In genomic region chr19:16376649-16377048, GRCh38 we compare ENCODE assay signal across 8 cellular contexts. TPM values are rescaled to one million over a fixed set of nuclear protein-coding genes. Genes with fewer than 3 reads are reported as not detected.
DNase-seq lines count a peak whose midpoint lies in the region; ATAC-seq and TF ChIP-seq lines count a peak whose summit lies in the region.

No MANE protein-coding gene starts in this region.

- WGBS in SK-N-SH (ENCODE audit: low lambda C conversion rate) = 96% methylated on average over 9 of the region's 18 CpGs

- H3K9me3 Mint-ChIP-seq in type B pancreatic cell = no peaks in the 10 kb centered on the region

- no peaks in the 10 kb centered on the region for H4K20me1 ChIP-seq in SK-N-SH (ENCODE audit: insufficient read depth)

- H3K79me2 ChIP-seq in SK-N-SH (ENCODE audit: insufficient read depth) = no peaks in the 10 kb centered on the region

- H3K27ac ChIP-seq in cardiac muscle cell = peak overlapping the region; percentile 81
- H3K27ac ChIP-seq in SK-N-SH (ENCODE audit: low read depth in 2 of 2, low read length in 1 of 2) = no peak overlapping the region

- no peak overlapping the region for H2AFZ ChIP-seq in SK-N-SH (ENCODE audit: low read depth)

- no peak for TF ChIP-seq RAD21 in SK-N-SH (IDR thresholded peaks at IDR 0.05; ENCODE audit: low read length)

- no peak overlapping the region for H3K4me3 ChIP-seq in cardiac muscle cell
- H3K4me3 ChIP-seq in SK-N-SH (ENCODE audit: low read depth in 2 of 2, low read length in 1 of 2) = no peak overlapping the region

- TF ChIP-seq CTCF in cardiac muscle cell (IDR thresholded peaks at IDR 0.05; ENCODE audit: low read depth, low read length) (peak; percentile 43), SK-N-SH (IDR thresholded peaks at IDR 0.05) (peak; percentile 48; the same call in 1 of the 2 replicates), type B pancreatic cell (conservative IDR thresholded peaks at IDR 0.05) (peak; percentile 65)

- H3K4me2 ChIP-seq in SK-N-SH = no peak overlapping the region

- no peak for ATAC-seq in Right ventricle myocardium inferior
- no peak for ATAC-seq in HG03196 (IDR thresholded peaks at IDR 0.05; ENCODE audit: unreplicated experiment)

- no peaks in the 10 kb centered on the region for H3K27me3 ChIP-seq in cardiac muscle cell
- H3K27me3 ChIP-seq in SK-N-SH (ENCODE audit: insufficient read depth) = no peaks in the 10 kb centered on the region

- peak in 1 of 2 donors; percentile 52 for DNase-seq in cardiac muscle cell (ENCODE audit: low read depth in 1 of 2, low spot score in 1 of 2)
- no peak for DNase-seq in Right ventricle myocardium inferior (ENCODE audit: missing footprints)
- DNase-seq in SK-N-SH = peak; percentile 59
- peak; percentile 51 for DNase-seq in germinal center (ENCODE audit: low spot score)
- DNase-seq in type B pancreatic cell (ENCODE audit: extremely low spot score, unreplicated experiment) = no peak
- no peak for DNase-seq in T-helper 9 cell
- DNase-seq in cerebellar nuclear complex (lab: John Stamatoyannopoulos, UW) = no peak

- POLR2A ChIA-PET in SK-N-SH (lab: Yijun Ruan, JAX) = no interaction called here

- no peaks in the 10 kb centered on the region for H3F3A ChIP-seq in SK-N-SH (replicated peaks; ENCODE audit: insufficient read depth)

- H3K27ac Mint-ChIP-seq in type B pancreatic cell = no peak overlapping the region

- peaks cover 4% of the 10 kb centered on the region for H3K4me1 Mint-ChIP-seq in type B pancreatic cell (ENCODE audit: unreplicated experiment)

- no peak overlapping the region for H3K4me3 Mint-ChIP-seq in type B pancreatic cell

- peaks cover 14% of the 10 kb centered on the region for H3K36me3 Mint-ChIP-seq in type B pancreatic cell

- H3K9me3 ChIP-seq in cardiac muscle cell (ENCODE audit: low read depth) (no peaks in the 10 kb centered on the region), SK-N-SH (no peaks in the 10 kb centered on the region)

- H3K4me1 ChIP-seq in cardiac muscle cell (ENCODE audit: low read depth) (peaks cover 21% of the 10 kb centered on the region), SK-N-SH (ENCODE audit: control insufficient read depth in 1 of 2, insufficient read depth in 2 of 2, low read depth in 1 of 2, low read length in 1 of 2) (no peaks in the 10 kb centered on the region)

- intact Hi-C loops in Right ventricle myocardium inferior (cut with DNase I) = no loop called here

- H3K9me2 ChIP-seq in SK-N-SH = no peaks in the 10 kb centered on the region

- H3K27me3 Mint-ChIP-seq in type B pancreatic cell = no peaks in the 10 kb centered on the region

- H3K36me3 ChIP-seq in cardiac muscle cell (peaks cover 2% of the 10 kb centered on the region), SK-N-SH (replicated peaks in 1 of 2; ENCODE audit: control insufficient read depth in 1 of 2, insufficient read depth in 2 of 2, low read length in 1 of 2) (peaks cover 0 to 26% of the 10 kb centered on the region in 2 experiments)

- TF ChIP-seq EP300 in SK-N-SH (IDR thresholded peaks at IDR 0.05; ENCODE audit: borderline replicate concordance in 1 of 2, low read depth in 1 of 2, low read length in 1 of 2) = no peak

- CTCF ChIA-PET in SK-N-SH (lab: Yijun Ruan, JAX) = interaction anchor here (0.7 to 1.4 kb wide), 6 partner anchors 10 to 131 kb away, joined by 3 to 6 read pairs (median 4); no protein-coding TSS in a partner anchor

- no peak overlapping the region for H3K9ac ChIP-seq in SK-N-SH

TF ChIP-seq in SK-N-SH, 30 proteins besides CTCF, POLR2A, EP300 and RAD21:
- TF ChIP-seq, protein P1, sequence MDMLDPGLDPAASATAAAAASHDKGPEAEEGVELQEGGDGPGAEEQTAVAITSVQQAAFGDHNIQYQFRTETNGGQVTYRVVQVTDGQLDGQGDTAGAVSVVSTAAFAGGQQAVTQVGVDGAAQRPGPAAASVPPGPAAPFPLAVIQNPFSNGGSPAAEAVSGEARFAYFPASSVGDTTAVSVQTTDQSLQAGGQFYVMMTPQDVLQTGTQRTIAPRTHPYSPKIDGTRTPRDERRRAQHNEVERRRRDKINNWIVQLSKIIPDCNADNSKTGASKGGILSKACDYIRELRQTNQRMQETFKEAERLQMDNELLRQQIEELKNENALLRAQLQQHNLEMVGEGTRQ (IDR thresholded peaks at IDR 0.05; ENCODE audit: borderline replicate concordance, low read depth, low read length) = no peak
- TF ChIP-seq MEF2A (IDR thresholded peaks at IDR 0.05; ENCODE audit: borderline replicate concordance, low read depth) (no peak), MXI1 (IDR thresholded peaks at IDR 0.05; ENCODE audit: low read depth, low read length) (no peak), TCF12 (IDR thresholded peaks at IDR 0.05) (no peak), SMC3 (IDR thresholded peaks at IDR 0.05; ENCODE audit: low read depth, low read length) (no peak; the same call in 1 of the 2 replicates), RCOR1 (IDR thresholded peaks at IDR 0.05; ENCODE audit: low read length) (no peak), YY1 (IDR thresholded peaks at IDR 0.05; ENCODE audit: low read depth) (no peak), FOXJ3 (CRISPR knock-in tag; IDR thresholded peaks at IDR 0.05) (no peak)

RNA-seq across cellular contexts. Expression of gene KLF2, which starts 52.0 kb away (rescaled TPM):
- total RNA-seq in cardiac muscle cell = 7.8 and 13.4 TPM in 2 replicates
- 10.9 and 12.1 TPM in 2 replicates for polyA plus RNA-seq in cardiac muscle cell
- 73.1 TPM for total RNA-seq in Right ventricle myocardium inferior
- polyA plus RNA-seq in SK-N-SH (2012; rRNA removed) = 2.8 and 6.9 TPM in 2 replicates
- polyA plus RNA-seq in SK-N-SH (2012; cell fraction: cytosol; rRNA removed) = 3.7 and 6.6 TPM in 2 replicates
- 18.9 and 48.1 TPM in 2 replicates for polyA plus RNA-seq in SK-N-SH (2012; cell fraction: nucleus; rRNA removed)
- 1.4 and 2.1 TPM in 2 replicates for total RNA-seq in type B pancreatic cell (ENCODE audit: low replicate concordance)

Comparison
In these comparisons a context has a peak if more than half of its experiments do, and no peak if none do; other contexts are left out.
1. DNase-seq: peak in SK-N-SH (single experiment) and germinal center (single experiment); none in Right ventricle myocardium inferior (single experiment), type B pancreatic cell (single experiment), T-helper 9 cell (single experiment) and cerebellar nuclear complex (0 of 2).
2. Peak in every context shown above with its lines, with median percentiles within 50 percentile points of each other: CTCF ChIP-seq.